8 cellular contexts compared by ENCODE assay signal in the genomic region with DNA sequence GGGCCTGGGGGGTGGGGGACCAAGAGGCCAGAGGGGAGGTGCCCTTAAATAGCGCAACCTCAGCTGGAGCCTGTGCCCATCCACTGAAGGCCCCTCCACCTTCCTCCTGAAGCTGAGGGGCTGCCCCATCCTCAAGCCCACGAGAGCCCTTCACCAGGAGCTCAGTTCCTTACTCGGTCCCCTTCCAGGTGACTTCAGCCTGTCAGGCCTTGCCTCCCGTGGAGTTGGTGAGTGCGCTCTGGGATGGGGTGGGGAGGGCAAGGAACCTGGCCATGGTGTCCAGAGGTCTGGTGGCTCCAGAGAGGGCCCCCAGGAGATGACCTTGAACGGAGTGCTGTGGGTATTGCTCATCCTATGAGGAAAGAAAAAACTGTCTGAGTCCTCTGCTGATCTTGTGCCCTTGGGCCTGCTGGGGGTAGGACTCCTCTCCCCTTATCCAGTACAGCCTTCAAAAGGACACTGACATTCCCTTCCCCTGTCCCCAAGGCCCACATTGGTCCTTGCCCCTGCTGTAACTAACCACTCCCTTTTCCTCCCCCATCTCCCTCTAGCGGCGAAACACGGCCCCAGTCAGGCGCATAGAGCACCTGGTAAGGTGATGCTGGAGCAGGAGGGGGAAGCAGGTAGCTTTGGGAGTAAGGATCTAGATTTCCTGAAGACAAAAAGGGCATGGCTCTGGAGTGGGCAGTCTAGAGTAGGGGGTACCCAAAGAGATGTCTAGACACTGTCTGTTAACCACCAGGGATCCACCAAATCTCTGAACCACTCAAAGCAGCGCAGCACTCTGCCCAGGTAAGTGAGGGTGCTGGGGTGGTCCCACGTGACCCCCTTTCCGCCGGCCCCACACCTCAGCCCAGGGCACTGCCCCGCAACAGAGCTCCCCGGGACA. TPM values are rescaled to one million over a fixed set of nuclear protein-coding genes. Genes with fewer than 3 reads are reported as not detected.
DNase-seq lines count a peak whose midpoint lies in the region; ATAC-seq, FAIRE-seq and TF ChIP-seq lines count a peak whose summit lies in the region.

No MANE protein-coding gene starts in this region.

- no peak overlapping the region for H3K4ac ChIP-seq in neuronal stem cell (ENCODE audit: low read length)

- no peak overlapping the region for H2BK120ac ChIP-seq in neuronal stem cell (ENCODE audit: low read depth, low read length)

- H3K4me2 ChIP-seq in GM23338 (peak overlapping the region; percentile 98), OCI-LY1 (ENCODE audit: low read length) (peak overlapping the region; percentile 87), neuronal stem cell (ENCODE audit: insufficient read depth, low read length, poor library complexity, severe bottlenecking) (peak overlapping the region; percentile 94)

- H3K27ac ChIP-seq in A673 (ENCODE audit: low read depth, low read length, poor library complexity, severe bottlenecking): peak overlapping the region; percentile 81
- peak overlapping the region; percentile 96 for H3K27ac ChIP-seq in GM23338 (ENCODE audit: low read depth)
- peak overlapping the region; percentile 27 for H3K27ac ChIP-seq in OCI-LY1 (ENCODE audit: low read depth, low read length, poor library complexity, severe bottlenecking)
- H3K27ac ChIP-seq in neuronal stem cell (replicated peaks; ENCODE audit: low read length): no peak overlapping the region
- peak overlapping the region; percentile 85 for H3K27ac ChIP-seq in urinary bladder (ENCODE audit: low read depth)

- no CpG with 5 or more reads among the region's 16 CpGs for WGBS in neuronal stem cell (ENCODE audit: extremely low coverage in 2 of 2, insufficient read length in 2 of 2, insufficient replicate concordance in 1 of 2), 2 donors
- WGBS in urinary bladder: 41% methylated on average over 16 of the region's 16 CpGs

- peaks cover 40% of the 10 kb centered on the region for H3K4me1 Mint-ChIP-seq in GM23338

- peak overlapping the region; percentile 82 for H2AK5ac ChIP-seq in neuronal stem cell (ENCODE audit: low read depth, low read length)

- H3K9me2 ChIP-seq in GM23338 (ENCODE audit: insufficient read depth) (no peaks in the 10 kb centered on the region), OCI-LY1 (ENCODE audit: low read depth, low read length) (no peaks in the 10 kb centered on the region)

- peak overlapping the region; percentile 98 for H3K27ac Mint-ChIP-seq in GM23338

- H4K8ac ChIP-seq in neuronal stem cell (ENCODE audit: low read depth, low read length): no peak overlapping the region

- CTCF ChIA-PET in A673 (lab: Charles Lee): interaction anchor here (0.6 to 1.2 kb wide), 5 partner anchors 26 to 445 kb away, joined by 3 to 11 read pairs (median 5); a partner anchor contains a TSS

- H3F3A ChIP-seq in GM23338 (replicated peaks; ENCODE audit: low read depth) (peaks cover 23% of the 10 kb centered on the region; the same call in 1 of the 2 replicates), OCI-LY1 (ENCODE audit: insufficient read depth, low read length) (no peaks in the 10 kb centered on the region)

- H3K9ac ChIP-seq in OCI-LY1 (ENCODE audit: low read length): peak overlapping the region; percentile 66
- H3K9ac ChIP-seq in neuronal stem cell (ENCODE audit: low read depth, low read length, poor library complexity): no peak overlapping the region

- peaks cover 44% of the 10 kb centered on the region for H3K4me1 ChIP-seq in A673 (ENCODE audit: insufficient read depth, low read length, poor library complexity, severe bottlenecking)
- peaks cover 44% of the 10 kb centered on the region for H3K4me1 ChIP-seq in GM23338 (ENCODE audit: insufficient read depth)
- H3K4me1 ChIP-seq in OCI-LY1 (ENCODE audit: insufficient read depth, low read length, severe bottlenecking): peaks cover 6% of the 10 kb centered on the region
- H3K4me1 ChIP-seq in neuronal stem cell (ENCODE audit: control insufficient read depth in 2 of 2, insufficient read depth in 1 of 2, low read depth in 1 of 2, low read length in 2 of 2): peaks cover 33 to 34% of the 10 kb centered on the region in 2 donors
- H3K4me1 ChIP-seq in urinary bladder (ENCODE audit: insufficient read depth): no peaks in the 10 kb centered on the region

- H3K4me3 Mint-ChIP-seq in GM23338: peak overlapping the region; percentile 93

- H3K27me3 ChIP-seq in A673 (replicated peaks; ENCODE audit: insufficient read depth, low read depth, low read length, poor library complexity) (no peaks in the 10 kb centered on the region), GM23338 (ENCODE audit: insufficient read depth) (peaks cover 14% of the 10 kb centered on the region; the same call in 1 of the 2 replicates), OCI-LY1 (ENCODE audit: insufficient read depth, low read length) (no peaks in the 10 kb centered on the region; the same call in 1 of the 2 replicates), neuronal stem cell (ENCODE audit: control insufficient read depth in 3 of 3, insufficient read depth in 3 of 3, low read depth in 1 of 3, low read length in 3 of 3) (no peaks in the 10 kb centered on the region)

- peak overlapping the region; percentile 99 for H2AFZ ChIP-seq in GM23338
- no peak overlapping the region for H2AFZ ChIP-seq in OCI-LY1 (ENCODE audit: low read length)
- no peak overlapping the region for H2AFZ ChIP-seq in neuronal stem cell (ENCODE audit: low read length)

- H3K9me3 ChIP-seq in A673 (ENCODE audit: low read depth, low read length, poor library complexity, severe bottlenecking) (no peaks in the 10 kb centered on the region), OCI-LY1 (ENCODE audit: low read length) (no peaks in the 10 kb centered on the region), neuronal stem cell (replicated peaks in 1 of 2; ENCODE audit: control insufficient read depth in 2 of 2, insufficient read depth in 1 of 2, low read depth in 1 of 2, low read length in 2 of 2) (no peaks in the 10 kb centered on the region)

- H3K14ac ChIP-seq in neuronal stem cell (ENCODE audit: low read length): no peak overlapping the region

- DNase-seq in A673 (ENCODE audit: low spot score) (no peak), GM23338 (ENCODE audit: low spot score) (peak; percentile 94), globus pallidus (ENCODE audit: low spot score) (peak; percentile 81), neuronal stem cell (ENCODE audit: low spot score) (no peak), RCC 7860 (ENCODE audit: low spot score) (no peak)
- peak; percentile 60 for DNase-seq in activated naive CD4-positive, alpha-beta T cell treated with Interleukin-2 at 50 U/mL for 16 hours

- no peak overlapping the region for H4K91ac ChIP-seq in neuronal stem cell (ENCODE audit: low read depth, low read length, poor library complexity)

- BruUV-seq in A673 (replicated peaks; lab: Mats Ljungman, UMichigan): TSS peak; percentile 36

- H2BK15ac ChIP-seq in neuronal stem cell (ENCODE audit: low read length): peak overlapping the region; percentile 100

- TF ChIP-seq CTCF in A673 (conservative IDR thresholded peaks at IDR 0.05; ENCODE audit: low read depth, low read length) (peak; percentile 50), GM23338 (conservative IDR thresholded peaks at IDR 0.05; ENCODE audit: low read depth in 2 of 2) (peak; percentile 93 to 94), OCI-LY1 (IDR thresholded peaks at IDR 0.05; ENCODE audit: low read length) (peak; percentile 90)

- H3K36me3 ChIP-seq in A673 (ENCODE audit: insufficient read depth, low read length, poor library complexity, severe bottlenecking) (no peaks in the 10 kb centered on the region), GM23338 (ENCODE audit: insufficient read depth) (no peaks in the 10 kb centered on the region), OCI-LY1 (ENCODE audit: insufficient read depth, low read length) (no peaks in the 10 kb centered on the region), neuronal stem cell (replicated peaks in 1 of 2; ENCODE audit: control insufficient read depth in 2 of 2, insufficient read depth in 2 of 2, low read length in 2 of 2) (no peaks in the 10 kb centered on the region), urinary bladder (ENCODE audit: insufficient read depth) (no peaks in the 10 kb centered on the region)

- intact Hi-C loops in A673 (cut with micrococcal nuclease; ENCODE audit: unreplicated experiment): no loop called here

- peaks cover 18% of the 10 kb centered on the region for H3K36me3 Mint-ChIP-seq in GM23338 (ENCODE audit: low read depth)

- POLR2A ChIA-PET in A673 (lab: Charles Lee; ENCODE audit: low non-redundant PET): no interaction called here

- H3K4me3 ChIP-seq in A673 (ENCODE audit: low read depth, low read length, poor library complexity, severe bottlenecking) (peak overlapping the region; percentile 81), GM23338 (peak overlapping the region; percentile 99), OCI-LY1 (ENCODE audit: low read depth, low read length, poor library complexity, severe bottlenecking) (peak overlapping the region; percentile 79), neuronal stem cell (ENCODE audit: low read length in 2 of 2) (peak overlapping the region in 1 of 2 donors; percentile 88), urinary bladder (ENCODE audit: low read depth, low read length) (peak overlapping the region; percentile 37)

- H4K20me1 ChIP-seq in GM23338 (replicated peaks; ENCODE audit: insufficient read depth) (peaks cover 16% of the 10 kb centered on the region), OCI-LY1 (ENCODE audit: insufficient read depth, low read length) (no peaks in the 10 kb centered on the region)

- H3K23ac ChIP-seq in neuronal stem cell (ENCODE audit: low read depth, low read length, poor library complexity): peak overlapping the region; percentile 98

- no peak for FAIRE-seq in RCC 7860 (lab: Jason Lieb, UNC)

- peaks cover 20% of the 10 kb centered on the region for H3K27me3 Mint-ChIP-seq in GM23338 (ENCODE audit: insufficient read depth, low read depth, poor library complexity)

- peak overlapping the region; percentile 95 for H3K18ac ChIP-seq in neuronal stem cell (ENCODE audit: low read length)

- H3K79me2 ChIP-seq in GM23338 (replicated peaks; ENCODE audit: insufficient read depth) (peaks cover 16% of the 10 kb centered on the region; the same call in 1 of the 2 replicates), OCI-LY1 (ENCODE audit: insufficient read depth, low read length) (no peaks in the 10 kb centered on the region)

- ATAC-seq in GM23338: peak; percentile 71

- H2BK5ac ChIP-seq in neuronal stem cell (ENCODE audit: low read length): peak overlapping the region; percentile 79

- H2BK12ac ChIP-seq in neuronal stem cell (ENCODE audit: low read length): no peak overlapping the region

- no peaks in the 10 kb centered on the region; the same call in 2 of the 3 replicates for H3K9me3 Mint-ChIP-seq in GM23338

- H3K79me1 ChIP-seq in neuronal stem cell (ENCODE audit: low read depth, low read length): no peaks in the 10 kb centered on the region

RNA-seq across cellular contexts. Expression of a gene that starts 3.6 kb away (rescaled TPM):
- total RNA-seq in A673 (2021) (3.4 and 6.1 TPM in 2 replicates), urinary bladder (57.9 TPM)
- total RNA-seq in GM23338 (2014; rRNA removed; shearing (Covaris generic)): 5.7 and 6.9 TPM in 2 replicates
- polyA plus RNA-seq in GM23338 (2016; fragmentation: Nextera tagmentation; extraction: Ambion mirVana) (1.5 and 1.8 TPM in 2 replicates), urinary bladder (178 TPM)
- 1.6 TPM for polyA plus RNA-seq in neuronal stem cell (2013, experiment 1 of 2)
- 0.83 TPM for polyA plus RNA-seq in neuronal stem cell (2013, experiment 2 of 2)

RNA-seq across cellular contexts. Expression of a gene that starts 25.7 kb away (rescaled TPM):
- total RNA-seq in A673 (2021) (17.0 and 19.3 TPM in 2 replicates), urinary bladder (9.0 TPM)
- 4.7 and 5.4 TPM in 2 replicates for total RNA-seq in GM23338 (2014; rRNA removed; shearing (Covaris generic))
- polyA plus RNA-seq in GM23338 (2016; fragmentation: Nextera tagmentation; extraction: Ambion mirVana) (3.4 and 4.3 TPM in 2 replicates), urinary bladder (66.3 TPM)
- polyA plus RNA-seq in neuronal stem cell (2013, experiment 1 of 2): 3.1 TPM
- 3.1 TPM for polyA plus RNA-seq in neuronal stem cell (2013, experiment 2 of 2)

RNA-seq across cellular contexts. Expression of a gene that starts 44.0 kb away (rescaled TPM):
- total RNA-seq in A673 (2021): 6.6 and 7.3 TPM in 2 replicates
- 14.1 and 16.6 TPM in 2 replicates for total RNA-seq in GM23338 (2014; rRNA removed; shearing (Covaris generic))
- polyA plus RNA-seq in GM23338 (2016; fragmentation: Nextera tagmentation; extraction: Ambion mirVana): 14.7 and 17.6 TPM in 2 replicates
- polyA plus RNA-seq in neuronal stem cell (2013, experiment 1 of 2): 0.43 TPM
- polyA plus RNA-seq in neuronal stem cell (2013, experiment 2 of 2): 0.53 TPM
- total RNA-seq in urinary bladder: 39.8 TPM
- 461 TPM for polyA plus RNA-seq in urinary bladder

RNA-seq across cellular contexts. Expression of a gene that starts 47.2 kb away (rescaled TPM):
- 393 and 400 TPM in 2 replicates for total RNA-seq in A673 (2021)
- total RNA-seq in GM23338 (2014; rRNA removed; shearing (Covaris generic)): 564 and 584 TPM in 2 replicates
- polyA plus RNA-seq in GM23338 (2016; fragmentation: Nextera tagmentation; extraction: Ambion mirVana): 130 and 141 TPM in 2 replicates
- polyA plus RNA-seq in neuronal stem cell (2013, experiment 1 of 2): 468 TPM
- 496 TPM for polyA plus RNA-seq in neuronal stem cell (2013, experiment 2 of 2)
- 743 TPM for total RNA-seq in urinary bladder
- 246 TPM for polyA plus RNA-seq in urinary bladder

RNA-seq across cellular contexts. Expression of a gene that starts 49.8 kb away (rescaled TPM):
- total RNA-seq in A673 (2021) (not detected in 2 replicates), urinary bladder (not detected)
- not detected in 2 replicates for total RNA-seq in GM23338 (2014; rRNA removed; shearing (Covaris generic))
- polyA plus RNA-seq in GM23338 (2016; fragmentation: Nextera tagmentation; extraction: Ambion mirVana) (not detected in 2 replicates), urinary bladder (0.30 TPM)
- not detected for polyA plus RNA-seq in neuronal stem cell (2013, experiment 1 of 2)
- not detected for polyA plus RNA-seq in neuronal stem cell (2013, experiment 2 of 2)

Comparison
In these comparisons a context has a peak if more than half of its experiments do, and no peak if none do; other contexts are left out.
1. DNase-seq: peak in GM23338 (single experiment), activated naive CD4-positive, alpha-beta T cell treated with Interleukin-2 at 50 U/mL for 16 hours (single experiment) and globus pallidus (single experiment); none in A673 (single experiment), neuronal stem cell (single experiment) and RCC 7860 (single experiment).
2. Peak in every context shown above with its lines, with median percentiles within 50 percentile points of each other: CTCF ChIP-seq and H3K4me2 ChIP-seq.